ENCODE assay signal across 1 cellular context in the genomic region with DNA sequence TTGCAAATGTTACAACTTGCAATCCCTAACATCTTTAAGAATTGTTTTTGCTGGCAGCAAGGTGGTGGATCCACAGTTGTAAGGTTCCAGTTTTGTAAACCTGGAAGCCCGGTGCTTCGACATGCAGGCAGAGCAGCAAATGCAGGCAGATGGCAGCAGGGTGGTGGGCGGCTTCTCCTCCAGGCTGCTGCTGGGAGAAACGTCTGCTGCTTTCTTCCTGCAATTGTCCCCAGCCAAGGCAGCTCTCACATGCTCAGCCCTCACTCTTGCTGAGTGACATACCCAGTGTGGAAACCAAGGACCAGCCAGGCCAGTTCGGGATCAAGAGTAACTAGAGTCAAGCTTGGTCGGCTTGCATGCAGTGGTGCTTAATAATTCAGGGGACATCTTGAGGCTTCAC.
TF ChIP-seq lines count a peak whose summit lies in the region.

No MANE protein-coding gene starts in this region.

TF ChIP-seq in IMR-90, 13 proteins besides CTCF, POLR2A, EP300 and RAD21:
- TF ChIP-seq MXI1 (IDR thresholded peaks at IDR 0.05; ENCODE audit: borderline replicate concordance, low read depth, low read length) (no peak), FOS (IDR thresholded peaks at IDR 0.05; ENCODE audit: low read depth, low read length) (no peak), BHLHE40 (IDR thresholded peaks at IDR 0.05; ENCODE audit: low read depth, low read length) (no peak), CEBPB (IDR thresholded peaks at IDR 0.05; ENCODE audit: low read depth, low read length) (no peak), SMC3 (IDR thresholded peaks at IDR 0.05; ENCODE audit: low read depth, low read length) (no peak), NFE2L2 (IDR thresholded peaks at IDR 0.05; ENCODE audit: low read depth, low read length) (no peak), RCOR1 (IDR thresholded peaks at IDR 0.05; ENCODE audit: insufficient replicate concordance, low read length) (no peak), CHD1 (IDR thresholded peaks at IDR 0.05; ENCODE audit: low read depth, low read length) (no peak), MAZ (IDR thresholded peaks at IDR 0.05; ENCODE audit: borderline replicate concordance, low read depth, low read length) (no peak), MAFK (IDR thresholded peaks at IDR 0.05; ENCODE audit: low read depth, low read length) (no peak), RFX5 (IDR thresholded peaks at IDR 0.05; ENCODE audit: low read depth, low read length) (no peak)
- TF ChIP-seq, protein P1, sequence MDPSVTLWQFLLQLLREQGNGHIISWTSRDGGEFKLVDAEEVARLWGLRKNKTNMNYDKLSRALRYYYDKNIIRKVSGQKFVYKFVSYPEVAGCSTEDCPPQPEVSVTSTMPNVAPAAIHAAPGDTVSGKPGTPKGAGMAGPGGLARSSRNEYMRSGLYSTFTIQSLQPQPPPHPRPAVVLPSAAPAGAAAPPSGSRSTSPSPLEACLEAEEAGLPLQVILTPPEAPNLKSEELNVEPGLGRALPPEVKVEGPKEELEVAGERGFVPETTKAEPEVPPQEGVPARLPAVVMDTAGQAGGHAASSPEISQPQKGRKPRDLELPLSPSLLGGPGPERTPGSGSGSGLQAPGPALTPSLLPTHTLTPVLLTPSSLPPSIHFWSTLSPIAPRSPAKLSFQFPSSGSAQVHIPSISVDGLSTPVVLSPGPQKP (IDR thresholded peaks at IDR 0.05; ENCODE audit: borderline replicate concordance, low read depth, low read length) = no peak
- TF ChIP-seq, protein P2, sequence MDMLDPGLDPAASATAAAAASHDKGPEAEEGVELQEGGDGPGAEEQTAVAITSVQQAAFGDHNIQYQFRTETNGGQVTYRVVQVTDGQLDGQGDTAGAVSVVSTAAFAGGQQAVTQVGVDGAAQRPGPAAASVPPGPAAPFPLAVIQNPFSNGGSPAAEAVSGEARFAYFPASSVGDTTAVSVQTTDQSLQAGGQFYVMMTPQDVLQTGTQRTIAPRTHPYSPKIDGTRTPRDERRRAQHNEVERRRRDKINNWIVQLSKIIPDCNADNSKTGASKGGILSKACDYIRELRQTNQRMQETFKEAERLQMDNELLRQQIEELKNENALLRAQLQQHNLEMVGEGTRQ (IDR thresholded peaks at IDR 0.05; ENCODE audit: low read depth, low read length) = no peak
